In the genomic region with DNA sequence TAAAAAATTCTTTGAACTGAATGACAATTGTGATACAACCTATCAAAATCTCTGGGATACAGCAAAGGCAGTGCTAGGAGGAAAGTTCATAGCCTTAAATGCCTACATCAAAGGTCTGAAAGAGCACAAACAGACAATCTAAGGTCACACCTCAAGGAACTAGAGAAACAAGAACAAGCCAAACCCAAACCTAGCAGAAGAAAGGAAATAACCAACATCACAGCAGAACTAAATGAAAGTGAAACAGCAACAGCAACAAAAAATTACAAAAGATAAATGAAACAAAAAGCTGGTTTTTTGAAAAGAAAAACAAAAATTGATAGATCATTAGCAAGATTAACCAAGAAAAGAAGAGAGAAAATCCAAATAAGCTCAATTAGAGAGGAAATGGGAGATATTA, we compare ENCODE assay signal across 11 cellular contexts. TPM values are rescaled to one million over a fixed set of nuclear protein-coding genes. Genes with fewer than 3 reads are reported as not detected.
A peak's percentile ranks its signal among the peaks of the same experiment; 100 is the strongest.
DNase-seq lines count a peak whose midpoint lies in the region; ATAC-seq and TF ChIP-seq lines count a peak whose summit lies in the region.
"Not testable (repeated sequence)": the region's sequence is repeated elsewhere in the genome, so short reads cannot be mapped to it uniquely, and the experiment has no call there.
"Had no signal": no experiment of that assay in that cellular context is flagged by ENCODE, and none has a peak within 500 bp of the region (broad histone marks: within the 10 kb centered on the region; RNA-seq: fewer than 3 reads in every experiment).

No MANE protein-coding gene starts in this region.

- peak in 2 of 4 experiments; percentile 13 to 48 for ATAC-seq in T-cell (replicated peaks in 1 of 4)
- not testable (repeated sequence) for ATAC-seq in activated CD8-positive, alpha-beta T cell treated with anti-CD3 and anti-CD28 coated beads for 36 hours; stimulated activated naive CD8-positive, alpha-beta T cell treated with anti-CD3 and anti-CD28 coated beads, Interleukin-15, amount 100 ng/mL, for 72 hours

- peak in 3 of 5 donors; percentile 7 to 18 (median 16) for DNase-seq in CD4-positive, alpha-beta memory T cell
- DNase-seq in Jurkat, Clone E6-1 (ENCODE audit: low read depth, low spot score) = peak; percentile 16
- not testable (repeated sequence) for DNase-seq in T-cell; activated CD8-positive, alpha-beta T cell treated with anti-CD3 and anti-CD28 coated beads for 36 hours; activated T-helper 1 cell treated with anti-CD3 and anti-CD28 coated beads, Interleukin-12 subunit alpha, Interleukin-12 subunit beta, Interleukin-2, Interleukin-4 antibody, amounts not matched to agents 30 ng/mL and 10 ng/mL and 1 ng/mL, durations not matched to agents 14 hours and 24 hours and 36 hours (ENCODE audit: low spot score); activated naive CD8-positive, alpha-beta T cell treated with anti-CD3 and anti-CD28 coated beads for 36 hours; stimulated activated naive CD8-positive, alpha-beta T cell treated with anti-CD3 and anti-CD28 coated beads, Interleukin-15, amount 100 ng/mL, for 72 hours
- peak; percentile 19 to 30 (median 23) for DNase-seq in immature natural killer cell

- not testable (repeated sequence) for H3K9me3 ChIP-seq in CD4-positive, alpha-beta memory T cell (ENCODE audit: control insufficient read depth in 1 of 2, low read length in 2 of 2)

- POLR2A ChIA-PET in CD4-positive, alpha-beta memory T cell (lab: Charles Lee; ENCODE audit: partially characterized antibody); T-cell (lab: Charles Lee); activated CD8-positive, alpha-beta T cell treated with anti-CD3 and anti-CD28 coated beads for 36 hours (lab: Charles Lee): not testable (repeated sequence)

- intact Hi-C loops in CD4-positive, alpha-beta memory T cell (cut with micrococcal nuclease); activated CD8-positive, alpha-beta T cell treated with anti-CD3 and anti-CD28 coated beads for 36 hours (cut with micrococcal nuclease): not testable (repeated sequence)
- intact Hi-C loops in activated T-helper 1 cell treated with anti-CD3 and anti-CD28 coated beads, Interleukin-12 subunit alpha, Interleukin-12 subunit beta, Interleukin-2, Interleukin-4 antibody, amounts not matched to agents 30 ng/mL and 10 ng/mL and 1 ng/mL, durations not matched to agents 14 hours and 24 hours and 36 hours (cut with micrococcal nuclease) = loop anchor here (10.0 kb wide), 2 partner anchors 351 to 541 kb away; a partner anchor contains a TSS

- not testable (repeated sequence) for H3K36me3 Mint-ChIP-seq in CD4-positive, alpha-beta memory T cell; T-cell; activated CD8-positive, alpha-beta T cell treated with anti-CD3 and anti-CD28 coated beads for 36 hours (ENCODE audit: low read depth)
- H3K36me3 Mint-ChIP-seq in activated T-helper 1 cell treated with anti-CD3 and anti-CD28 coated beads, Interleukin-12 subunit alpha, Interleukin-12 subunit beta, Interleukin-2, Interleukin-4 antibody, amounts not matched to agents 30 ng/mL and 10 ng/mL and 1 ng/mL, durations not matched to agents 14 hours and 24 hours and 36 hours (ENCODE audit: low read depth) = peaks cover 20% of the 10 kb centered on the region
- H3K36me3 Mint-ChIP-seq in activated naive CD8-positive, alpha-beta T cell treated with anti-CD3 and anti-CD28 coated beads for 36 hours = peaks cover 18% of the 10 kb centered on the region
- H3K36me3 Mint-ChIP-seq in immature natural killer cell = peaks cover 0 to 23% (median 0%) of the 10 kb centered on the region in 3 donors

- CTCF ChIA-PET in CD4-positive, alpha-beta memory T cell (lab: Charles Lee; ENCODE audit: partially characterized antibody); T-cell (lab: Charles Lee); activated CD8-positive, alpha-beta T cell treated with anti-CD3 and anti-CD28 coated beads for 36 hours (lab: Charles Lee): not testable (repeated sequence)

- H3K4me3 ChIP-seq in CD4-positive, alpha-beta memory T cell (ENCODE audit: low read length in 2 of 2); Jurkat, Clone E6-1 (ENCODE audit: low read length): not testable (repeated sequence)

- H3K4me1 Mint-ChIP-seq in CD4-positive, alpha-beta memory T cell = peaks cover 0 to 30% (median 2%) of the 10 kb centered on the region in 4 donors
- H3K4me1 Mint-ChIP-seq in T-cell (peaks cover 34 to 64% (median 37%) of the 10 kb centered on the region in 3 donors), immature natural killer cell (peaks cover 34 to 43% of the 10 kb centered on the region in 2 donors)
- H3K4me1 Mint-ChIP-seq in activated CD8-positive, alpha-beta T cell treated with anti-CD3 and anti-CD28 coated beads for 36 hours (ENCODE audit: low read depth) = peaks cover 14% of the 10 kb centered on the region
- peaks cover 39% of the 10 kb centered on the region for H3K4me1 Mint-ChIP-seq in activated T-helper 1 cell treated with anti-CD3 and anti-CD28 coated beads, Interleukin-12 subunit alpha, Interleukin-12 subunit beta, Interleukin-2, Interleukin-4 antibody, amounts not matched to agents 30 ng/mL and 10 ng/mL and 1 ng/mL, durations not matched to agents 14 hours and 24 hours and 36 hours (ENCODE audit: low read depth)
- peaks cover 22% of the 10 kb centered on the region for H3K4me1 Mint-ChIP-seq in activated naive CD8-positive, alpha-beta T cell treated with anti-CD3 and anti-CD28 coated beads for 36 hours
- H3K4me1 Mint-ChIP-seq in stimulated activated naive CD8-positive, alpha-beta T cell treated with anti-CD3 and anti-CD28 coated beads, Interleukin-15, amount 100 ng/mL, for 72 hours = peaks cover 30% of the 10 kb centered on the region

- H3K4me1 ChIP-seq in CD4-positive, alpha-beta memory T cell (ENCODE audit: insufficient read depth, low read length) = peaks cover 11% of the 10 kb centered on the region

- TF ChIP-seq CTCF in activated CD8-positive, alpha-beta T cell treated with anti-CD3 and anti-CD28 coated beads for 36 hours (IDR thresholded peaks at IDR 0.05) = not testable (repeated sequence)

- H3K27ac ChIP-seq in CD4-positive, alpha-beta memory T cell (ENCODE audit: low read depth, low read length) = not testable (repeated sequence)

- peak overlapping the region in 4 of 8 donors; percentile 13 to 69 (median 56) for H3K4me3 Mint-ChIP-seq in CD4-positive, alpha-beta memory T cell
- H3K4me3 Mint-ChIP-seq in T-cell (peak overlapping the region; percentile 10 to 59 (median 52)), immature natural killer cell (peak overlapping the region; percentile 51 to 82 (median 75))
- not testable (repeated sequence) for H3K4me3 Mint-ChIP-seq in activated CD8-positive, alpha-beta T cell treated with anti-CD3 and anti-CD28 coated beads for 36 hours; activated naive CD8-positive, alpha-beta T cell treated with anti-CD3 and anti-CD28 coated beads for 36 hours
- peak overlapping the region; percentile 27 for H3K4me3 Mint-ChIP-seq in activated T-helper 1 cell treated with anti-CD3 and anti-CD28 coated beads, Interleukin-12 subunit alpha, Interleukin-12 subunit beta, Interleukin-2, Interleukin-4 antibody, amounts not matched to agents 30 ng/mL and 10 ng/mL and 1 ng/mL, durations not matched to agents 14 hours and 24 hours and 36 hours
- peak overlapping the region; percentile 50 to 59 for H3K4me3 Mint-ChIP-seq in stimulated activated naive CD8-positive, alpha-beta T cell treated with anti-CD3 and anti-CD28 coated beads, Interleukin-15, amount 100 ng/mL, for 72 hours

- H3K27me3 ChIP-seq in CD4-positive, alpha-beta memory T cell (ENCODE audit: insufficient read depth, low read length) = not testable (repeated sequence)

- not testable (repeated sequence) for H3K27me3 Mint-ChIP-seq in CD4-positive, alpha-beta memory T cell; T-cell; activated CD8-positive, alpha-beta T cell treated with anti-CD3 and anti-CD28 coated beads for 36 hours; activated T-helper 1 cell treated with anti-CD3 and anti-CD28 coated beads, Interleukin-12 subunit alpha, Interleukin-12 subunit beta, Interleukin-2, Interleukin-4 antibody, amounts not matched to agents 30 ng/mL and 10 ng/mL and 1 ng/mL, durations not matched to agents 14 hours and 24 hours and 36 hours (ENCODE audit: insufficient read depth); activated naive CD8-positive, alpha-beta T cell treated with anti-CD3 and anti-CD28 coated beads for 36 hours; immature natural killer cell (ENCODE audit: low read depth in 3 of 3); stimulated activated naive CD8-positive, alpha-beta T cell treated with anti-CD3 and anti-CD28 coated beads, Interleukin-15, amount 100 ng/mL, for 72 hours

- H3K36me3 ChIP-seq in CD4-positive, alpha-beta memory T cell (ENCODE audit: insufficient read depth, low read length) = not testable (repeated sequence)

- peak overlapping the region in 2 of 7 donors; percentile 72 to 77 for H3K27ac Mint-ChIP-seq in CD4-positive, alpha-beta memory T cell
- H3K27ac Mint-ChIP-seq in T-cell = peak overlapping the region; percentile 84 to 88
- H3K27ac Mint-ChIP-seq in activated CD8-positive, alpha-beta T cell treated with anti-CD3 and anti-CD28 coated beads for 36 hours = peak overlapping the region; percentile 80
- H3K27ac Mint-ChIP-seq in activated T-helper 1 cell treated with anti-CD3 and anti-CD28 coated beads, Interleukin-12 subunit alpha, Interleukin-12 subunit beta, Interleukin-2, Interleukin-4 antibody, amounts not matched to agents 30 ng/mL and 10 ng/mL and 1 ng/mL, durations not matched to agents 14 hours and 24 hours and 36 hours = peak overlapping the region; percentile 84
- H3K27ac Mint-ChIP-seq in activated naive CD8-positive, alpha-beta T cell treated with anti-CD3 and anti-CD28 coated beads for 36 hours = peak overlapping the region; percentile 72
- H3K27ac Mint-ChIP-seq in immature natural killer cell = peak overlapping the region; percentile 74 to 92 (median 90)
- H3K27ac Mint-ChIP-seq in stimulated activated naive CD8-positive, alpha-beta T cell treated with anti-CD3 and anti-CD28 coated beads, Interleukin-15, amount 100 ng/mL, for 72 hours = peak overlapping the region; percentile 92 to 94

- H3K9me3 Mint-ChIP-seq in CD4-positive, alpha-beta memory T cell = peaks cover 0 to 24% (median 1%) of the 10 kb centered on the region in 8 donors
- H3K9me3 Mint-ChIP-seq in T-cell = peaks cover 14 to 20% (median 20%) of the 10 kb centered on the region in 3 donors
- peaks cover 23% of the 10 kb centered on the region for H3K9me3 Mint-ChIP-seq in activated CD8-positive, alpha-beta T cell treated with anti-CD3 and anti-CD28 coated beads for 36 hours
- H3K9me3 Mint-ChIP-seq in activated T-helper 1 cell treated with anti-CD3 and anti-CD28 coated beads, Interleukin-12 subunit alpha, Interleukin-12 subunit beta, Interleukin-2, Interleukin-4 antibody, amounts not matched to agents 30 ng/mL and 10 ng/mL and 1 ng/mL, durations not matched to agents 14 hours and 24 hours and 36 hours = peaks cover 36% of the 10 kb centered on the region
- H3K9me3 Mint-ChIP-seq in activated naive CD8-positive, alpha-beta T cell treated with anti-CD3 and anti-CD28 coated beads for 36 hours = peaks cover 34% of the 10 kb centered on the region
- not testable (repeated sequence) for H3K9me3 Mint-ChIP-seq in immature natural killer cell
- H3K9me3 Mint-ChIP-seq in stimulated activated naive CD8-positive, alpha-beta T cell treated with anti-CD3 and anti-CD28 coated beads, Interleukin-15, amount 100 ng/mL, for 72 hours = peaks cover 18 to 60% of the 10 kb centered on the region in 2 donors

RNA-seq across cellular contexts. Expression of gene LMNTD1, which starts 42.4 kb away (rescaled TPM):
- total RNA-seq in CD4-positive, alpha-beta memory T cell = not detected
- polyA plus RNA-seq in CD4-positive, alpha-beta memory T cell = not detected
- not detected for polyA plus RNA-seq in Jurkat, Clone E6-1 (2012; ENCODE audit: insufficient read depth, insufficient read length)
- total RNA-seq in T-cell = not detected
- not detected for total RNA-seq in activated CD8-positive, alpha-beta T cell treated with anti-CD3 and anti-CD28 coated beads for 36 hours
- total RNA-seq in activated T-helper 1 cell treated with anti-CD3 and anti-CD28 coated beads, Interleukin-12 subunit alpha, Interleukin-12 subunit beta, Interleukin-2, Interleukin-4 antibody, amounts not matched to agents 30 ng/mL and 10 ng/mL and 1 ng/mL, durations not matched to agents 14 hours and 24 hours and 36 hours = not detected in 2 replicates
- not detected for total RNA-seq in activated naive CD8-positive, alpha-beta T cell treated with anti-CD3 and anti-CD28 coated beads for 36 hours
- not detected for polyA plus RNA-seq in immature natural killer cell
- total RNA-seq: Calu3, MCF 10A had no signal
- polyA plus RNA-seq: IgD-negative memory B cell had no signal
